ENCODE assay signal across 8 cellular contexts in genomic region chr5:61332369-61332745, GRCh38. TPM values are rescaled to one million over a fixed set of nuclear protein-coding genes. Genes with fewer than 3 reads are reported as not detected.
A peak's percentile ranks its signal among the peaks of the same experiment; 100 is the strongest.
DNase-seq lines count a peak whose midpoint lies in the region; ATAC-seq and TF ChIP-seq lines count a peak whose summit lies in the region.

No MANE protein-coding gene starts in this region.

- peak overlapping the region; percentile 73 for H3K27ac Mint-ChIP-seq in activated T-cell treated with anti-CD3 and anti-CD28 coated beads, Interleukin-2, amount 50 U/mL, for 24 hours

- TF ChIP-seq EP300 in gastroesophageal sphincter (IDR thresholded peaks at IDR 0.05), result no peak

- H3K4me1 ChIP-seq in HUES48 (ENCODE audit: control insufficient read depth, insufficient read depth, low read length) (peaks cover 38% of the 10 kb centered on the region), gastroesophageal sphincter (peaks cover 0 to 54% (median 16%) of the 10 kb centered on the region in 3 donors)

- H3K4me1 Mint-ChIP-seq in activated T-cell treated with anti-CD3 and anti-CD28 coated beads, Interleukin-2, amount 50 U/mL, for 24 hours (ENCODE audit: low read depth), result peaks cover 51% of the 10 kb centered on the region

- peak overlapping the region; percentile 66 for H3K27ac ChIP-seq in HUES48 (ENCODE audit: low read depth, low read length)
- peak overlapping the region; percentile 76 to 99 (median 98) for H3K27ac ChIP-seq in gastroesophageal sphincter

- TF ChIP-seq POLR2A in gastroesophageal sphincter (IDR thresholded peaks at IDR 0.05), result no peak

- H3K4me3 ChIP-seq in HUES48 (ENCODE audit: low read depth, low read length), result peak overlapping the region; percentile 70
- H3K4me3 ChIP-seq in gastroesophageal sphincter, result peak overlapping the region; percentile 57 to 97

- TF ChIP-seq CTCF in gastroesophageal sphincter (IDR thresholded peaks at IDR 0.05), result no peak

- peaks cover 19% of the 10 kb centered on the region for H3K27me3 Mint-ChIP-seq in activated T-cell treated with anti-CD3 and anti-CD28 coated beads, Interleukin-2, amount 50 U/mL, for 24 hours

- peaks cover 15% of the 10 kb centered on the region for H3K36me3 Mint-ChIP-seq in activated T-cell treated with anti-CD3 and anti-CD28 coated beads, Interleukin-2, amount 50 U/mL, for 24 hours (ENCODE audit: low read depth)

- ATAC-seq in gastroesophageal sphincter (peak; percentile 3), GM18867 (IDR thresholded peaks at IDR 0.05; ENCODE audit: unreplicated experiment) (no peak)

- H3K36me3 ChIP-seq in HUES48 (ENCODE audit: control insufficient read depth, insufficient read depth, low read length), result no peaks in the 10 kb centered on the region
- no peaks in the 10 kb centered on the region for H3K36me3 ChIP-seq in gastroesophageal sphincter

- H3K9ac ChIP-seq in HUES48 (ENCODE audit: low read depth, low read length), result no peak overlapping the region; the same call in 1 of the 2 replicates

- peak overlapping the region; percentile 87 for H3K4me3 Mint-ChIP-seq in activated T-cell treated with anti-CD3 and anti-CD28 coated beads, Interleukin-2, amount 50 U/mL, for 24 hours

- intact Hi-C loops in posterior vena cava (cut with DNase I), result loop anchor here (5.0 to 10.0 kb wide), 3 partner anchors 322 to 388 kb away; partner anchors contain the start of genes ERCC8 (in 1 of the 2) and NDUFAF2 (in 1 of the 2)

- H3K9me3 ChIP-seq in HUES48 (ENCODE audit: control insufficient read depth, insufficient read depth, low read length), result no peaks in the 10 kb centered on the region
- H3K9me3 ChIP-seq in gastroesophageal sphincter, result no peaks in the 10 kb centered on the region

- no peaks in the 10 kb centered on the region for H3K9me3 Mint-ChIP-seq in activated T-cell treated with anti-CD3 and anti-CD28 coated beads, Interleukin-2, amount 50 U/mL, for 24 hours

- H3K27me3 ChIP-seq in HUES48 (ENCODE audit: control insufficient read depth, insufficient read depth, low read length), result peaks cover 79% of the 10 kb centered on the region
- H3K27me3 ChIP-seq in gastroesophageal sphincter, result no peaks in the 10 kb centered on the region

- DNase-seq in NOMO-1 treated with DMSO at 0.1 percent for 48 hours (lab: John Stamatoyannopoulos, UW; ENCODE audit: unreplicated experiment) (peak; percentile 5), NOMO-1 (lab: John Stamatoyannopoulos, UW; ENCODE audit: unreplicated experiment in 2 of 2) (no peak), posterior vena cava (ENCODE audit: low spot score) (peak; percentile 85), NCI-H187 treated with DMSO at 0.1 percent for 48 hours (lab: John Stamatoyannopoulos, UW) (no peak)
- DNase-seq in activated T-cell treated with anti-CD3 and anti-CD28 coated beads, Interleukin-2, amount 50 U/mL, for 24 hours, result no peak

- 0% methylated on average over 2 of the region's 64 CpGs; no CpG with 5 or more reads in 1 of the 2 donors for WGBS in gastroesophageal sphincter (ENCODE audit: low coverage in 1 of 2), 2 donors

RNA-seq across cellular contexts. Expression of gene ZSWIM6, which starts 0.3 kb away (rescaled TPM):
- total RNA-seq in gastroesophageal sphincter, result 10 to 100 TPM in 3 of 4 donors, 1 to 10 TPM in 1; 8.9 to 20.9 (median 12.3) TPM
- total RNA-seq in posterior vena cava, result 10 to 100 TPM; 14.0 to 15.3 TPM

Comparison
In these comparisons a context has a peak if more than half of its experiments do, and no peak if none do; other contexts are left out.
1. DNase-seq: peak in NOMO-1 treated with DMSO at 0.1 percent for 48 hours (single experiment) and posterior vena cava (single experiment); none in NOMO-1 (0 of 2), activated T-cell treated with anti-CD3 and anti-CD28 coated beads, Interleukin-2, amount 50 U/mL, for 24 hours (single experiment) and NCI-H187 treated with DMSO at 0.1 percent for 48 hours (single experiment).